Comparison of ENCODE assay signal across 1 cellular context in genomic region chrX:136170109-136170800, GRCh38.
TF ChIP-seq lines count a peak whose summit lies in the region.

No MANE protein-coding gene starts in this region.

TF ChIP-seq in HEK293, 187 proteins besides CTCF, POLR2A, EP300 and RAD21 (continued from another document):
- TF ChIP-seq ZNF132 (tag by site-specific recombination; IDR thresholded peaks at IDR 0.05; ENCODE audit: borderline replicate concordance) = no peak
- TF ChIP-seq ZNF473 (tag by site-specific recombination; IDR thresholded peaks at IDR 0.05) = no peak
- TF ChIP-seq ZNF433 (tag by site-specific recombination; IDR thresholded peaks at IDR 0.05; ENCODE audit: low read depth) = no peak
- no peak for TF ChIP-seq ZNF302 (tag by site-specific recombination; IDR thresholded peaks at IDR 0.05; ENCODE audit: low read depth)
- no peak for TF ChIP-seq ZNF791 (tag by site-specific recombination; IDR thresholded peaks at IDR 0.05)
- no peak for TF ChIP-seq ZNF324 (tag by site-specific recombination; IDR thresholded peaks at IDR 0.05)
- no peak for TF ChIP-seq ZFP37 (tag by site-specific recombination; IDR thresholded peaks at IDR 0.05)
- no peak for TF ChIP-seq ZNF521 (tag by site-specific recombination; IDR thresholded peaks at IDR 0.05)
TF ChIP-seq in HEK293: peak in this region for 0.
